In the genomic region with DNA sequence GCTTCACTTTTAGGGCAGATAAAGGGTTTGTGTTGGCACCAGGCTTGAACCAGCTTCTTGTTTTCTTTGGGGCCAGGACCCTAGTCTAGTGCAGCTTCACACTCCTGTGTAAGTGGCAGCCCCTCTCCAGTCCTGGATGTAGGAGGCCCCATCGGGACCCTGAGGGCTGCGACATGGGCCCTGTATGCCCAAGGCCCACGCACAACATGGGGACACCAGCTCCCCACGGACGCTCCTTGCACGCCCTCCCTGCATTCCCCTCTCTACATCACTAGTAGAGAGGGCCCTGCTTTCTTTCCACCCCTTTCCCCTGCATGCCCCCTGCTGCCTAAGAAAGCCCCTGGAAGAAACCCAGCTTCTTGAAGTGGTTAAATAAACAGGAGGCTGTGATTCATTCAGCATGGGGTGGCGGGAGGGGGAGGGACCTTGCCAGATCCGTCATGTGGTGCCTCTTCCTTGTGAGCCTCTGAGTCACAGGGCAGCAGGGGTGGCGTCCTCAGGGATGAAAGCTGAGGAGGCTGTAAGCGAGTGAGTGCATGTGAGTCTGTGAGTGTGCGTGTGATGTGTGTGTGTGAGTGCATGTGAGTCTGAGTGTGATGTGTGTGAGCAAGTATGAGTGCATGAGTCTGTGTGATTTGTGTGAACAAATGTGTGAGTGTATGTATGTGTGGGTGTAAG, we compare ENCODE assay signal across 8 cellular contexts. TPM values are rescaled to one million over a fixed set of nuclear protein-coding genes. Genes with fewer than 3 reads are reported as not detected.
A peak's percentile ranks its signal among the peaks of the same experiment; 100 is the strongest.
DNase-seq lines count a peak whose midpoint lies in the region; ATAC-seq and TF ChIP-seq lines count a peak whose summit lies in the region.
"Had no signal": no experiment of that assay in that cellular context is flagged by ENCODE, and none has a peak within 500 bp of the region (broad histone marks: within the 10 kb centered on the region; RNA-seq: fewer than 3 reads in every experiment).

No MANE protein-coding gene starts in this region.

- no peaks in the 10 kb centered on the region for H3K36me3 ChIP-seq in rectal smooth muscle tissue (ENCODE audit: control insufficient read depth, insufficient read depth, low read length)

- no peak for ATAC-seq in activated CD8-positive, alpha-beta T cell treated with anti-CD3 and anti-CD28 coated beads, Interleukin-2, amount 10 ng/mL, durations not matched to agents 7 days and 5 days
- ATAC-seq in HG03457 (IDR thresholded peaks at IDR 0.05; ENCODE audit: unreplicated experiment) (no peak), GM21526 (IDR thresholded peaks at IDR 0.05; ENCODE audit: low FRiP score, unreplicated experiment) (no peak)

- POLR2A ChIA-PET in activated CD8-positive, alpha-beta T cell treated with anti-CD3 and anti-CD28 coated beads, Interleukin-2, amount 10 ng/mL, durations not matched to agents 7 days and 5 days (lab: Charles Lee): no interaction called here

- no peaks in the 10 kb centered on the region for H3K9me3 Mint-ChIP-seq in activated CD8-positive, alpha-beta T cell treated with anti-CD3 and anti-CD28 coated beads, Interleukin-2, amount 10 ng/mL, durations not matched to agents 7 days and 5 days (ENCODE audit: insufficient read depth)
- H3K9me3 Mint-ChIP-seq: T-helper 1 cell treated with Interleukin-12 subunit alpha and Interleukin-12 subunit beta and Interleukin-4 antibody, amounts not matched to agents 30 μg/mL and 1 μg/mL, for 36 hours had no signal

- H3K27ac ChIP-seq in rectal smooth muscle tissue (ENCODE audit: low read depth, low read length): peak overlapping the region; percentile 81

- TF ChIP-seq CTCF in foreskin fibroblast (IDR thresholded peaks at IDR 0.05; ENCODE audit: low read depth, low read length): peak; percentile 8

- no peaks in the 10 kb centered on the region for H3K4me1 Mint-ChIP-seq in activated CD8-positive, alpha-beta T cell treated with anti-CD3 and anti-CD28 coated beads, Interleukin-2, amount 10 ng/mL, durations not matched to agents 7 days and 5 days (ENCODE audit: low read depth)

- H3K4me1 ChIP-seq in rectal smooth muscle tissue (ENCODE audit: control insufficient read depth, insufficient read depth, low read length): peaks cover 43% of the 10 kb centered on the region

- no peaks in the 10 kb centered on the region for H3K36me3 Mint-ChIP-seq in activated CD8-positive, alpha-beta T cell treated with anti-CD3 and anti-CD28 coated beads, Interleukin-2, amount 10 ng/mL, durations not matched to agents 7 days and 5 days (ENCODE audit: low read depth)

- H3K27me3 ChIP-seq in rectal smooth muscle tissue (ENCODE audit: control insufficient read depth, insufficient read depth, low read length): no peaks in the 10 kb centered on the region

- no peak overlapping the region for H3K4me3 ChIP-seq in foreskin fibroblast (ENCODE audit: low read depth in 1 of 2, low read length in 2 of 2)
- peak overlapping the region; percentile 46 for H3K4me3 ChIP-seq in rectal smooth muscle tissue (ENCODE audit: low read length)

- no peak overlapping the region for H3K27ac Mint-ChIP-seq in activated CD8-positive, alpha-beta T cell treated with anti-CD3 and anti-CD28 coated beads, Interleukin-2, amount 10 ng/mL, durations not matched to agents 7 days and 5 days
- H3K27ac Mint-ChIP-seq: T-helper 1 cell treated with Interleukin-12 subunit alpha and Interleukin-12 subunit beta and Interleukin-4 antibody, amounts not matched to agents 30 μg/mL and 1 μg/mL, for 36 hours had no signal

- CTCF ChIA-PET in activated CD8-positive, alpha-beta T cell treated with anti-CD3 and anti-CD28 coated beads, Interleukin-2, amount 10 ng/mL, durations not matched to agents 7 days and 5 days (lab: Charles Lee): no interaction called here

- no peaks in the 10 kb centered on the region for H3K27me3 Mint-ChIP-seq in activated CD8-positive, alpha-beta T cell treated with anti-CD3 and anti-CD28 coated beads, Interleukin-2, amount 10 ng/mL, durations not matched to agents 7 days and 5 days (ENCODE audit: low read depth)

- no peak overlapping the region for H3K4me3 Mint-ChIP-seq in activated CD8-positive, alpha-beta T cell treated with anti-CD3 and anti-CD28 coated beads, Interleukin-2, amount 10 ng/mL, durations not matched to agents 7 days and 5 days
- H3K4me3 Mint-ChIP-seq: T-helper 1 cell treated with Interleukin-12 subunit alpha and Interleukin-12 subunit beta and Interleukin-4 antibody, amounts not matched to agents 30 μg/mL and 1 μg/mL, for 36 hours had no signal

- peak; percentile 96 for DNase-seq in HS-5 (ENCODE audit: low read depth)
- peak; percentile 27 for DNase-seq in activated CD8-positive, alpha-beta T cell treated with anti-CD3 and anti-CD28 coated beads, Interleukin-2, amount 10 ng/mL, durations not matched to agents 7 days and 5 days
- DNase-seq in foreskin fibroblast: peak; percentile 99
- DNase-seq in cerebellar cortex (ENCODE audit: low spot score): no peak

- no peak overlapping the region for H3K9ac ChIP-seq in rectal smooth muscle tissue (ENCODE audit: low read length)

RNA-seq across cellular contexts. Expression of a gene that starts 42.5 kb away (rescaled TPM):
- 10 to 100 TPM; 39.5 to 42.2 TPM for total RNA-seq in activated CD8-positive, alpha-beta T cell treated with anti-CD3 and anti-CD28 coated beads, Interleukin-2, amount 10 ng/mL, durations not matched to agents 7 days and 5 days
